ENCODE assay signal across 40 cellular contexts in genomic region chr12:89723276-89723675, GRCh38.
"Had no signal": no experiment of that assay in that cellular context is flagged by ENCODE, and none has a peak within 500 bp of the region (broad histone marks: within the 10 kb centered on the region; RNA-seq: fewer than 3 reads in every experiment).

No MANE protein-coding gene starts in this region.

- H3K9me3 ChIP-seq: adrenal gland, ascending aorta, body of pancreas, breast epithelium had no signal

- ATAC-seq: activated naive CD4-positive, alpha-beta T cell treated with anti-CD3 and anti-CD28 coated beads, Interleukin-2, amount 50 U/mL, for 72 hours; activated naive CD8-positive, alpha-beta T cell treated with anti-CD3 and anti-CD28 coated beads, Interleukin-2, amount 50 U/mL, for 24 hours; activated T-cell treated with anti-CD3 and anti-CD28 coated beads, Interleukin-2, amount 50 U/mL, for 4 hours; activated T-cell treated with anti-CD3 and anti-CD28 coated beads, Interleukin-2, amount 50 U/mL, for 72 hours; activated T-helper 17 cell treated with anti-CD3 and anti-CD28 coated beads, Interleukin-2, amount 50 U/mL, for 72 hours; body of pancreas had no signal

- H3K4me1 ChIP-seq: adrenal gland, ascending aorta, body of pancreas, breast epithelium had no signal

- H3K36me3 ChIP-seq: adrenal gland, ascending aorta, brain microvascular endothelial cell, breast epithelium, cardiac muscle cell had no signal

- H3K4me3 Mint-ChIP-seq: activated naive CD4-positive, alpha-beta T cell treated with anti-CD3 and anti-CD28 coated beads for 36 hours; activated naive CD4-positive, alpha-beta T cell treated with anti-CD3 and anti-CD28 coated beads, Interleukin-2, amount 10 ng/mL, durations not matched to agents 7 days and 5 days; activated naive CD4-positive, alpha-beta T cell treated with anti-CD3 and anti-CD28 coated beads, Interleukin-2, amount 50 U/mL, for 24 hours; activated naive CD8-positive, alpha-beta T cell; activated naive CD8-positive, alpha-beta T cell treated with anti-CD3 and anti-CD28 coated beads for 36 hours; activated naive CD8-positive, alpha-beta T cell treated with anti-CD3 and anti-CD28 coated beads, Interleukin-2, amount 10 ng/mL, durations not matched to agents 7 days and 5 days; activated naive CD8-positive, alpha-beta T cell treated with anti-CD3 and anti-CD28 coated beads, Interleukin-2, amount 50 U/mL, for 24 hours; activated T-cell treated with anti-CD3 and anti-CD28 coated beads, Interleukin-2, amount 50 U/mL, for 24 hours; activated T-cell treated with anti-CD3 and anti-CD28 coated beads, Interleukin-2, amount 50 U/mL, for 4 hours; activated T-cell treated with anti-CD3 and anti-CD28 coated beads, Interleukin-2, amount 50 U/mL, for 72 hours; activated T-helper 1 cell treated with anti-CD3 and anti-CD28 coated beads, Interleukin-12 subunit alpha, Interleukin-12 subunit beta, Interleukin-2, Interleukin-4 antibody, amounts not matched to agents 30 ng/mL and 10 ng/mL and 1 ng/mL, durations not matched to agents 14 hours and 24 hours and 36 hours; activated T-helper 17 cell treated with anti-CD3 and anti-CD28 coated beads, Interleukin-2, amount 50 U/mL, for 72 hours; brain; central memory CD8-positive, alpha-beta T cell had no signal

- DNase-seq: activated effector memory CD4-positive, alpha-beta T cell treated with anti-CD3 and anti-CD28 coated beads, Interleukin-2, amount 50 U/mL, for 16 hours; activated effector memory CD4-positive, alpha-beta T cell treated with Interleukin-2 at 50 U/mL for 16 hours; activated gamma-delta T cell; activated gamma-delta T cell treated with Interleukin-2 at 50 U/mL for 16 hours; activated naive CD4-positive, alpha-beta T cell; activated naive CD4-positive, alpha-beta T cell treated with anti-CD3 and anti-CD28 coated beads for 36 hours; activated naive CD4-positive, alpha-beta T cell treated with anti-CD3 and anti-CD28 coated beads, Interleukin-2, amount 10 ng/mL, durations not matched to agents 7 days and 5 days; activated naive CD4-positive, alpha-beta T cell treated with anti-CD3 and anti-CD28 coated beads, Interleukin-2, amount 50 U/mL, for 16 hours; activated naive CD4-positive, alpha-beta T cell treated with Interleukin-2 at 50 U/mL for 16 hours; activated naive CD8-positive, alpha-beta T cell treated with anti-CD3 and anti-CD28 coated beads for 36 hours; activated naive CD8-positive, alpha-beta T cell treated with anti-CD3 and anti-CD28 coated beads, Interleukin-2, amount 10 ng/mL, durations not matched to agents 7 days and 5 days; activated naive CD8-positive, alpha-beta T cell treated with anti-CD3 and anti-CD28 coated beads, Interleukin-2, amount 50 U/mL, for 24 hours; activated T-cell treated with anti-CD3 and anti-CD28 coated beads, Interleukin-2, amount 50 U/mL, for 1 hour; activated T-cell treated with anti-CD3 and anti-CD28 coated beads, Interleukin-2, amount 50 U/mL, for 24 hours; activated T-cell treated with anti-CD3 and anti-CD28 coated beads, Interleukin-2, amount 50 U/mL, for 4 hours; activated T-cell treated with anti-CD3 and anti-CD28 coated beads, Interleukin-2, amount 50 U/mL, for 48 hours; activated T-cell treated with anti-CD3 and anti-CD28 coated beads, Interleukin-2, amount 50 U/mL, for 72 hours; adrenal gland; amniotic stem cell; amygdala; anterior cingulate cortex; aorta; body of pancreas; brain microvascular endothelial cell; caudate nucleus; central memory CD4-positive, alpha-beta T cell; cerebellar nuclear complex had no signal

- H3K27me3 Mint-ChIP-seq: activated naive CD4-positive, alpha-beta T cell treated with anti-CD3 and anti-CD28 coated beads, Interleukin-2, amount 10 ng/mL, durations not matched to agents 7 days and 5 days; activated naive CD4-positive, alpha-beta T cell treated with anti-CD3 and anti-CD28 coated beads, Interleukin-2, amount 50 U/mL, for 24 hours; activated naive CD8-positive, alpha-beta T cell; activated naive CD8-positive, alpha-beta T cell treated with anti-CD3 and anti-CD28 coated beads for 36 hours; activated naive CD8-positive, alpha-beta T cell treated with anti-CD3 and anti-CD28 coated beads, Interleukin-2, amount 10 ng/mL, durations not matched to agents 7 days and 5 days; activated naive CD8-positive, alpha-beta T cell treated with anti-CD3 and anti-CD28 coated beads, Interleukin-2, amount 50 U/mL, for 24 hours; activated T-cell treated with anti-CD3 and anti-CD28 coated beads, Interleukin-2, amount 50 U/mL, for 24 hours; activated T-helper 17 cell treated with anti-CD3 and anti-CD28 coated beads, Interleukin-2, amount 50 U/mL, for 72 hours; central memory CD8-positive, alpha-beta T cell had no signal

- H3K36me3 Mint-ChIP-seq: activated naive CD4-positive, alpha-beta T cell treated with anti-CD3 and anti-CD28 coated beads, Interleukin-2, amount 10 ng/mL, durations not matched to agents 7 days and 5 days; activated naive CD4-positive, alpha-beta T cell treated with anti-CD3 and anti-CD28 coated beads, Interleukin-2, amount 50 U/mL, for 24 hours; activated naive CD4-positive, alpha-beta T cell treated with anti-CD3 and anti-CD28 coated beads, Interleukin-2, amount 50 U/mL, for 72 hours; activated naive CD8-positive, alpha-beta T cell treated with anti-CD3 and anti-CD28 coated beads for 36 hours; activated naive CD8-positive, alpha-beta T cell treated with anti-CD3 and anti-CD28 coated beads, Interleukin-2, amount 10 ng/mL, durations not matched to agents 7 days and 5 days; brain had no signal

- H3K27me3 ChIP-seq: adrenal gland, ascending aorta, body of pancreas, brain microvascular endothelial cell, breast epithelium, cardiac muscle cell had no signal

- H3K27ac Mint-ChIP-seq: activated naive CD4-positive, alpha-beta T cell treated with anti-CD3 and anti-CD28 coated beads for 36 hours; activated naive CD4-positive, alpha-beta T cell treated with anti-CD3 and anti-CD28 coated beads, Interleukin-2, amount 10 ng/mL, durations not matched to agents 7 days and 5 days; activated naive CD4-positive, alpha-beta T cell treated with anti-CD3 and anti-CD28 coated beads, Interleukin-2, amount 50 U/mL, for 24 hours; activated naive CD4-positive, alpha-beta T cell treated with anti-CD3 and anti-CD28 coated beads, Interleukin-2, amount 50 U/mL, for 72 hours; activated naive CD8-positive, alpha-beta T cell; activated naive CD8-positive, alpha-beta T cell treated with anti-CD3 and anti-CD28 coated beads for 36 hours; activated naive CD8-positive, alpha-beta T cell treated with anti-CD3 and anti-CD28 coated beads, Interleukin-2, amount 10 ng/mL, durations not matched to agents 7 days and 5 days; activated naive CD8-positive, alpha-beta T cell treated with anti-CD3 and anti-CD28 coated beads, Interleukin-2, amount 50 U/mL, for 24 hours; activated T-cell treated with anti-CD3 and anti-CD28 coated beads, Interleukin-2, amount 50 U/mL, for 24 hours; activated T-cell treated with anti-CD3 and anti-CD28 coated beads, Interleukin-2, amount 50 U/mL, for 72 hours; activated T-helper 1 cell treated with anti-CD3 and anti-CD28 coated beads, Interleukin-12 subunit alpha, Interleukin-12 subunit beta, Interleukin-2, Interleukin-4 antibody, amounts not matched to agents 30 ng/mL and 10 ng/mL and 1 ng/mL, durations not matched to agents 14 hours and 24 hours and 36 hours; activated T-helper 17 cell treated with anti-CD3 and anti-CD28 coated beads, Interleukin-2, amount 50 U/mL, for 72 hours; activated T-helper 2 cell treated with anti-CD3 and anti-CD28 coated beads, Interferon-gamma antibody, Interleukin-2, Interleukin-4, amounts not matched to agents 10 μg/mL and 5 μg/mL and 100 μg/mL, durations not matched to agents 14 hours and 24 hours and 36 hours; brain had no signal

- H3K27ac ChIP-seq: adrenal gland, ascending aorta, body of pancreas, brain microvascular endothelial cell, breast epithelium, cardiac muscle cell had no signal

- H3K4me1 Mint-ChIP-seq: activated naive CD4-positive, alpha-beta T cell treated with anti-CD3 and anti-CD28 coated beads, Interleukin-2, amount 10 ng/mL, durations not matched to agents 7 days and 5 days; activated naive CD4-positive, alpha-beta T cell treated with anti-CD3 and anti-CD28 coated beads, Interleukin-2, amount 50 U/mL, for 24 hours; activated naive CD8-positive, alpha-beta T cell treated with anti-CD3 and anti-CD28 coated beads for 36 hours; activated naive CD8-positive, alpha-beta T cell treated with anti-CD3 and anti-CD28 coated beads, Interleukin-2, amount 10 ng/mL, durations not matched to agents 7 days and 5 days; activated T-helper 17 cell treated with anti-CD3 and anti-CD28 coated beads, Interleukin-2, amount 50 U/mL, for 72 hours; central memory CD8-positive, alpha-beta T cell had no signal

- FAIRE-seq: astrocyte, bronchial epithelial cell had no signal

- H3K4me3 ChIP-seq: adrenal gland, ascending aorta, body of pancreas, breast epithelium, cardiac muscle cell had no signal

- H3K9me3 Mint-ChIP-seq: activated naive CD4-positive, alpha-beta T cell treated with anti-CD3 and anti-CD28 coated beads for 36 hours; activated naive CD4-positive, alpha-beta T cell treated with anti-CD3 and anti-CD28 coated beads, Interleukin-2, amount 10 ng/mL, durations not matched to agents 7 days and 5 days; activated naive CD4-positive, alpha-beta T cell treated with anti-CD3 and anti-CD28 coated beads, Interleukin-2, amount 50 U/mL, for 72 hours; activated naive CD8-positive, alpha-beta T cell treated with anti-CD3 and anti-CD28 coated beads for 36 hours; activated naive CD8-positive, alpha-beta T cell treated with anti-CD3 and anti-CD28 coated beads, Interleukin-2, amount 50 U/mL, for 24 hours; activated T-cell treated with anti-CD3 and anti-CD28 coated beads, Interleukin-2, amount 50 U/mL, for 24 hours; activated T-cell treated with anti-CD3 and anti-CD28 coated beads, Interleukin-2, amount 50 U/mL, for 4 hours; activated T-helper 1 cell treated with anti-CD3 and anti-CD28 coated beads, Interleukin-12 subunit alpha, Interleukin-12 subunit beta, Interleukin-2, Interleukin-4 antibody, amounts not matched to agents 30 ng/mL and 10 ng/mL and 1 ng/mL, durations not matched to agents 14 hours and 24 hours and 36 hours; activated T-helper 17 cell treated with anti-CD3 and anti-CD28 coated beads, Interleukin-2, amount 50 U/mL, for 72 hours; activated T-helper 2 cell treated with anti-CD3 and anti-CD28 coated beads, Interferon-gamma antibody, Interleukin-2, Interleukin-4, amounts not matched to agents 10 μg/mL and 5 μg/mL and 100 μg/mL, durations not matched to agents 14 hours and 24 hours and 36 hours; brain; central memory CD8-positive, alpha-beta T cell had no signal
